1 cellular context compared by ENCODE assay signal in genomic region chr14:97068293-97068692, GRCh38.
A peak's percentile ranks its signal among the peaks of the same experiment; 100 is the strongest.
TF ChIP-seq lines count a peak whose summit lies in the region.

No MANE protein-coding gene starts in this region.

TF ChIP-seq in K562, 482 proteins besides CTCF, POLR2A, EP300 and RAD21:
- TF ChIP-seq DACH1 (IDR thresholded peaks at IDR 0.05; ENCODE audit: partially characterized antibody) (peak; percentile 99), ZBTB2 (IDR thresholded peaks at IDR 0.05) (peak; percentile 88), GATAD2B (IDR thresholded peaks at IDR 0.05; ENCODE audit: borderline replicate concordance) (peak; percentile 81; the same call in 1 of the 2 replicates), MTA1 (IDR thresholded peaks at IDR 0.05; ENCODE audit: borderline replicate concordance) (0 out of 2 replicates have a peak, but pooled peaks have one; percentile 31)
